Comparison of ENCODE assay signal across 26 cellular contexts in the genomic region with DNA sequence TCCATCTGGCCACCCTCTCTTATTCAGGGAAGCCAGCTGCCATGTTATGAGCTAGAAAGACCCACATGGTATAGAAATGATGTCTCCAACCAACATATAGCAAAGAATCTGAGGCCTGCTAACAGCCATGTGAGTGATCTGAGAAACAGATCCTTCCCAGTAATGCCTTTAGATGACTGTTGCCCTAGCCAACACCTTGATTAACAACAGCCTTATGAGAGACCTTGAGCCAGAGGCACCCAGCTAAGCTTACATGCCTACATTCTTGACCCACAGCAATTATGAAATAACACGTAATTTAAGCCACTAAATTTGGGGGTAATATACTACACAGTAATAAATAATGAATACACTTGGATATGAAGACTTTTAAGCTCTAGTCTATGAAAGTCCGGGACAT.
"Had no signal": no experiment of that assay in that cellular context is flagged by ENCODE, and none has a peak within 500 bp of the region (broad histone marks: within the 10 kb centered on the region; RNA-seq: fewer than 3 reads in every experiment).

No MANE protein-coding gene starts in this region.

- H3K27me3 Mint-ChIP-seq: activated CD8-positive, alpha-beta T cell treated with anti-CD3 and anti-CD28 coated beads for 36 hours; activated T-helper 17 cell treated with anti-CD3 and anti-CD28 coated beads, Interleukin-2, amount 50 U/mL, for 72 hours; central memory CD8-positive, alpha-beta T cell; dendritic cell treated with granulocyte-macrophage colony-stimulating factor and Interleukin-4, amounts not matched to agents 40 ng/mL and 50 ng/mL, for 4 days; naive B cell had no signal

- H3K4me3 Mint-ChIP-seq: activated CD8-positive, alpha-beta T cell treated with anti-CD3 and anti-CD28 coated beads for 36 hours; activated T-cell treated with anti-CD3 and anti-CD28 coated beads, Interleukin-2, amount 50 U/mL, for 4 hours; activated T-helper 17 cell treated with anti-CD3 and anti-CD28 coated beads, Interleukin-2, amount 50 U/mL, for 72 hours; central memory CD8-positive, alpha-beta T cell; dendritic cell treated with granulocyte-macrophage colony-stimulating factor and Interleukin-4, amounts not matched to agents 40 ng/mL and 50 ng/mL, for 4 days; endodermal cell; immature natural killer cell; mesothelial cell of epicardium; naive B cell; WTC11 had no signal

- H3K9me3 Mint-ChIP-seq: activated CD8-positive, alpha-beta T cell treated with anti-CD3 and anti-CD28 coated beads for 36 hours; activated T-cell treated with anti-CD3 and anti-CD28 coated beads, Interleukin-2, amount 50 U/mL, for 4 hours; activated T-helper 17 cell treated with anti-CD3 and anti-CD28 coated beads, Interleukin-2, amount 50 U/mL, for 72 hours; central memory CD8-positive, alpha-beta T cell; dendritic cell treated with granulocyte-macrophage colony-stimulating factor and Interleukin-4, amounts not matched to agents 40 ng/mL and 50 ng/mL, for 4 days; endodermal cell; immature natural killer cell; naive B cell; WTC11 had no signal

- H3K4me1 Mint-ChIP-seq: central memory CD8-positive, alpha-beta T cell; immature natural killer cell; mesothelial cell of epicardium had no signal

- H3K27ac Mint-ChIP-seq: activated CD8-positive, alpha-beta T cell treated with anti-CD3 and anti-CD28 coated beads for 36 hours; activated T-helper 17 cell treated with anti-CD3 and anti-CD28 coated beads, Interleukin-2, amount 50 U/mL, for 72 hours; dendritic cell treated with granulocyte-macrophage colony-stimulating factor and Interleukin-4, amounts not matched to agents 40 ng/mL and 50 ng/mL, for 4 days; endodermal cell; immature natural killer cell; mesothelial cell of epicardium; WTC11 had no signal

- ATAC-seq: activated CD8-positive, alpha-beta T cell treated with anti-CD3 and anti-CD28 coated beads for 36 hours; activated T-cell treated with anti-CD3 and anti-CD28 coated beads, Interleukin-2, amount 50 U/mL, for 4 hours; activated T-helper 17 cell treated with anti-CD3 and anti-CD28 coated beads, Interleukin-2, amount 50 U/mL, for 72 hours; esophagus mucosa; heart left ventricle; right cardiac atrium; stimulated activated naive CD8-positive, alpha-beta T cell treated with anti-CD3 and anti-CD28 coated beads, Interleukin-15, Interleukin-2, amounts not matched to agents 100 U/mL and 50 U/mL, for 24 hours; WTC11 had no signal

- DNase-seq: activated CD4-positive, alpha-beta T cell treated with anti-CD3 and anti-CD28 coated beads for 1 hour; activated CD4-positive, alpha-beta T cell treated with anti-CD3 and anti-CD28 coated beads, Interleukin-2, amount 50 U/mL, for 1 hour; activated CD8-positive, alpha-beta T cell treated with anti-CD3 and anti-CD28 coated beads for 36 hours; activated gamma-delta T cell treated with Interleukin-2 at 50 U/mL for 16 hours; activated naive CD4-positive, alpha-beta T cell treated with anti-CD3 and anti-CD28 coated beads, Interleukin-2, amount 50 U/mL, for 16 hours; activated T-cell treated with anti-CD3 and anti-CD28 coated beads, Interleukin-2, amount 50 U/mL, for 4 hours; amygdala; endodermal cell; foreskin fibroblast; heart left ventricle; hypothalamus; immature natural killer cell; naive B cell; occipital lobe; right cardiac atrium; spleen; stimulated activated CD4-positive, alpha-beta T cell treated with anti-CD3 and anti-CD28 coated beads, Interleukin-2, amount 100 ng/mL, for 48 hours; stimulated activated naive CD8-positive, alpha-beta T cell treated with anti-CD3 and anti-CD28 coated beads, Interleukin-15, Interleukin-2, amounts not matched to agents 100 U/mL and 50 U/mL, for 24 hours; testis; transverse colon had no signal
